Comparison of ENCODE assay signal across 12 cellular contexts in the genomic region with DNA sequence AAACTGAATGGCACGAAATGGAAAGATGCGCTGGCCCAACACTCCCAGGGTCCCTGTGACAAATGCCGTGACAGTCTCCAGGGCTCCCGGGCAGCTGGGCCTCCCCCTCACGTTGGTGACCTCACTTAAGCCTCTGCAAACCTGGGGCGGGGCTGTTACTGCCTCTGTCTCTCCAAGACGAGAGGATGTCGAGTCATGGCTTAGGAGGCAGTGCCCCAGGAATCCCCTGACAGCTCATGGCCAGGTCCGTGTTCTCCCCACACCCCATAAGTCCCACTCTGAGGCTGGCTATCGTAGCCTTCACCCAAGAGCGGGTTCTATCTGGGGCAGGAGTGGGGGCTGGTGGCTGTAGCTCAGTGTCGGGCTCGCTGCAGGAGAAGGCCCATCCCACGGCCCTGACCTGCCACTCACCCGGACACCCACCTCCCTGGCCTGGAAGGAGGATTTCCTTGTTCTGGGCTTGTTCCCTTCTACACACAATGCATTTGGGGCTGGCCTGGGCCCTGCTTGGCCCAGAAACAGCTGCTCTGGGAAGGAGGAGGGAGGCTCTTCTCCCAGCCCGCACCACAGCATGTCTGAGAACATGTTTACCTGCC. TPM values are rescaled to one million over a fixed set of nuclear protein-coding genes. Genes with fewer than 3 reads are reported as not detected.
DNase-seq lines count a peak whose midpoint lies in the region; ATAC-seq and TF ChIP-seq lines count a peak whose summit lies in the region.
"Had no signal": no experiment of that assay in that cellular context is flagged by ENCODE, and none has a peak within 500 bp of the region (broad histone marks: within the 10 kb centered on the region; RNA-seq: fewer than 3 reads in every experiment).

No MANE protein-coding gene starts in this region.

- peaks cover 25% of the 10 kb centered on the region for H3K4me1 Mint-ChIP-seq in activated CD4-positive, alpha-beta memory T cell treated with anti-CD3 and anti-CD28 coated beads for 36 hours (ENCODE audit: low read depth)
- peaks cover 33% of the 10 kb centered on the region for H3K4me1 Mint-ChIP-seq in activated CD4-positive, alpha-beta memory T cell treated with anti-CD3 and anti-CD28 coated beads, Interleukin-2, amount 10 ng/mL, durations not matched to agents 7 days and 5 days
- peaks cover 48% of the 10 kb centered on the region for H3K4me1 Mint-ChIP-seq in chondrocyte (ENCODE audit: low read depth)
- H3K4me1 Mint-ChIP-seq in type B pancreatic cell (ENCODE audit: unreplicated experiment): peaks cover 22% of the 10 kb centered on the region

- peak; percentile 55 for DNase-seq in activated CD4-positive, alpha-beta memory T cell treated with anti-CD3 and anti-CD28 coated beads for 36 hours
- DNase-seq in activated CD4-positive, alpha-beta memory T cell treated with anti-CD3 and anti-CD28 coated beads, Interleukin-2, amount 10 ng/mL, durations not matched to agents 7 days and 5 days: no peak
- no peak for DNase-seq in chondrocyte (ENCODE audit: low spot score)
- DNase-seq in lung (ENCODE audit: low spot score): no peak
- no peak for DNase-seq in type B pancreatic cell (ENCODE audit: extremely low spot score, unreplicated experiment)
- no peak for DNase-seq in iPS-NIHi11 (ENCODE audit: low spot score)
- DNase-seq in activated CD4-positive, alpha-beta T cell treated with anti-CD3 and anti-CD28 coated beads for 48 hours: no peak
- no peak for DNase-seq in pons (ENCODE audit: low spot score)
- DNase-seq: activated CD4-positive, alpha-beta T cell treated with anti-CD3 and anti-CD28 coated beads, Interleukin-2, amount 50 U/mL, for 48 hours; NCI-H1436 treated with DMSO at 0.1 percent for 48 hours; Peyer's patch had no signal

- no peaks in the 10 kb centered on the region for H3K9me3 ChIP-seq in lung (ENCODE audit: control insufficient read depth in 2 of 2, insufficient read depth in 1 of 2, low read length in 1 of 2)
- H3K9me3 ChIP-seq: Peyer's patch had no signal

- POLR2A ChIA-PET in activated CD4-positive, alpha-beta memory T cell treated with anti-CD3 and anti-CD28 coated beads for 36 hours (lab: Charles Lee): interaction anchor here (1.0 kb wide), 1 partner anchor 13 kb away, joined by 3 read pairs; no protein-coding TSS in a partner anchor
- POLR2A ChIA-PET in activated CD4-positive, alpha-beta memory T cell treated with anti-CD3 and anti-CD28 coated beads, Interleukin-2, amount 10 ng/mL, durations not matched to agents 7 days and 5 days (lab: Charles Lee): no interaction called here

- intact Hi-C loops in activated CD4-positive, alpha-beta memory T cell treated with anti-CD3 and anti-CD28 coated beads for 36 hours (cut with micrococcal nuclease): no loop called here

- no peaks in the 10 kb centered on the region for H3K27me3 Mint-ChIP-seq in activated CD4-positive, alpha-beta memory T cell treated with anti-CD3 and anti-CD28 coated beads for 36 hours
- H3K27me3 Mint-ChIP-seq in activated CD4-positive, alpha-beta memory T cell treated with anti-CD3 and anti-CD28 coated beads, Interleukin-2, amount 10 ng/mL, durations not matched to agents 7 days and 5 days: no peaks in the 10 kb centered on the region
- H3K27me3 Mint-ChIP-seq in chondrocyte (ENCODE audit: low read depth) (no peaks in the 10 kb centered on the region), type B pancreatic cell (no peaks in the 10 kb centered on the region)

- peaks cover 2 to 30% of the 10 kb centered on the region in 2 donors for H3K4me1 ChIP-seq in lung (ENCODE audit: control insufficient read depth in 2 of 2, insufficient read depth in 2 of 2, low read length in 2 of 2)

- TF ChIP-seq CTCF in chondrocyte (IDR thresholded peaks at IDR 0.05): no peak
- TF ChIP-seq CTCF in lung (IDR thresholded peaks at IDR 0.05; ENCODE audit: control extremely low read depth, extremely low read depth): no peak
- TF ChIP-seq CTCF in type B pancreatic cell (conservative IDR thresholded peaks at IDR 0.05): no peak

- H3K4me3 ChIP-seq in lung: no peak overlapping the region
- H3K4me3 ChIP-seq: Peyer's patch had no signal

- H3K9me3 Mint-ChIP-seq in activated CD4-positive, alpha-beta memory T cell treated with anti-CD3 and anti-CD28 coated beads for 36 hours: peaks cover 2% of the 10 kb centered on the region
- peaks cover 4% of the 10 kb centered on the region for H3K9me3 Mint-ChIP-seq in activated CD4-positive, alpha-beta memory T cell treated with anti-CD3 and anti-CD28 coated beads, Interleukin-2, amount 10 ng/mL, durations not matched to agents 7 days and 5 days
- peaks cover 4% of the 10 kb centered on the region for H3K9me3 Mint-ChIP-seq in chondrocyte (ENCODE audit: low read depth)
- peaks cover 6% of the 10 kb centered on the region for H3K9me3 Mint-ChIP-seq in type B pancreatic cell

- peak overlapping the region; percentile 38 for H3K27ac Mint-ChIP-seq in activated CD4-positive, alpha-beta memory T cell treated with anti-CD3 and anti-CD28 coated beads for 36 hours
- no peak overlapping the region for H3K27ac Mint-ChIP-seq in activated CD4-positive, alpha-beta memory T cell treated with anti-CD3 and anti-CD28 coated beads, Interleukin-2, amount 10 ng/mL, durations not matched to agents 7 days and 5 days
- H3K27ac Mint-ChIP-seq in chondrocyte (ENCODE audit: unreplicated experiment): peak overlapping the region; percentile 17
- peak overlapping the region; percentile 74 for H3K27ac Mint-ChIP-seq in type B pancreatic cell

- WGBS in lung, 2 donors: 59 to 71% methylated on average over 16 of the region's 16 CpGs

- H3K4me3 Mint-ChIP-seq in activated CD4-positive, alpha-beta memory T cell treated with anti-CD3 and anti-CD28 coated beads for 36 hours: no peak overlapping the region
- no peak overlapping the region for H3K4me3 Mint-ChIP-seq in activated CD4-positive, alpha-beta memory T cell treated with anti-CD3 and anti-CD28 coated beads, Interleukin-2, amount 10 ng/mL, durations not matched to agents 7 days and 5 days
- H3K4me3 Mint-ChIP-seq in chondrocyte (ENCODE audit: unreplicated experiment): no peak overlapping the region
- H3K4me3 Mint-ChIP-seq in type B pancreatic cell: no peak overlapping the region

- CTCF ChIA-PET in activated CD4-positive, alpha-beta memory T cell treated with anti-CD3 and anti-CD28 coated beads for 36 hours (lab: Charles Lee): interaction anchor here (1.3 to 1.5 kb wide), 3 partner anchors 16 to 80 kb away, joined by 3 to 6 read pairs (median 3); no protein-coding TSS in a partner anchor
- CTCF ChIA-PET in activated CD4-positive, alpha-beta memory T cell treated with anti-CD3 and anti-CD28 coated beads, Interleukin-2, amount 10 ng/mL, durations not matched to agents 7 days and 5 days (lab: Charles Lee): no interaction called here

- H3K36me3 Mint-ChIP-seq in activated CD4-positive, alpha-beta memory T cell treated with anti-CD3 and anti-CD28 coated beads for 36 hours: peaks cover 13% of the 10 kb centered on the region
- H3K36me3 Mint-ChIP-seq in activated CD4-positive, alpha-beta memory T cell treated with anti-CD3 and anti-CD28 coated beads, Interleukin-2, amount 10 ng/mL, durations not matched to agents 7 days and 5 days (ENCODE audit: low read depth): peaks cover 16% of the 10 kb centered on the region
- peaks cover 6% of the 10 kb centered on the region for H3K36me3 Mint-ChIP-seq in chondrocyte (ENCODE audit: low read depth)
- H3K36me3 Mint-ChIP-seq in type B pancreatic cell: peaks cover 14% of the 10 kb centered on the region

- ATAC-seq in lung (ENCODE audit: insufficient read depth, low FRiP score): no peak

- peak overlapping the region; percentile 81 to 86 for H3K27ac ChIP-seq in lung (ENCODE audit: low read depth in 1 of 2, low read length in 1 of 2)

- H3K27me3 ChIP-seq in lung (ENCODE audit: control insufficient read depth, insufficient read depth): no peaks in the 10 kb centered on the region
- H3K27me3 ChIP-seq: Peyer's patch had no signal

- no peaks in the 10 kb centered on the region for H3K36me3 ChIP-seq in lung (ENCODE audit: control insufficient read depth in 2 of 2, insufficient read depth in 2 of 2, low read length in 2 of 2)
- H3K36me3 ChIP-seq: Peyer's patch had no signal

RNA-seq across cellular contexts. Expression of gene RPS21, which starts 5.6 kb away (rescaled TPM):
- 1,000 to 10,000 TPM; 2,488 to 2,529 TPM for total RNA-seq in activated CD4-positive, alpha-beta memory T cell treated with anti-CD3 and anti-CD28 coated beads for 36 hours
- 1,000 to 10,000 TPM; 1,751 to 1,764 TPM for total RNA-seq in activated CD4-positive, alpha-beta memory T cell treated with anti-CD3 and anti-CD28 coated beads, Interleukin-2, amount 10 ng/mL, durations not matched to agents 7 days and 5 days
- total RNA-seq in chondrocyte (830 to 911 TPM (median 873 TPM) in 3 replicates), lung (1,000 to 10,000 TPM in 1 of 2 donors, 100 to 1,000 TPM in 1; 222 to 1,251 TPM), type B pancreatic cell (ENCODE audit: low replicate concordance) (1,432 and 1,737 TPM in 2 replicates)
- polyA plus RNA-seq in lung: 1,000 to 10,000 TPM; 4,051 to 4,827 TPM

RNA-seq across cellular contexts. Expression of gene LAMA5, which starts 14.2 kb away (rescaled TPM):
- 1 to 10 TPM in 1 of 2 experiments, under 1 TPM in 1; 0.78 to 1.1 TPM for total RNA-seq in activated CD4-positive, alpha-beta memory T cell treated with anti-CD3 and anti-CD28 coated beads for 36 hours
- under 1 TPM; 0.33 to 0.63 TPM for total RNA-seq in activated CD4-positive, alpha-beta memory T cell treated with anti-CD3 and anti-CD28 coated beads, Interleukin-2, amount 10 ng/mL, durations not matched to agents 7 days and 5 days
- total RNA-seq in chondrocyte (156 to 368 TPM (median 355 TPM) in 3 replicates), lung (100 to 1,000 TPM; 209 to 315 TPM), type B pancreatic cell (ENCODE audit: low replicate concordance) (246 and 611 TPM in 2 replicates)
- 100 to 1,000 TPM; 116 to 279 TPM for polyA plus RNA-seq in lung

RNA-seq across cellular contexts. Expression of gene CABLES2, which starts 25.8 kb away (rescaled TPM):
- total RNA-seq in activated CD4-positive, alpha-beta memory T cell treated with anti-CD3 and anti-CD28 coated beads for 36 hours: 1 to 10 TPM; 7.8 to 8.2 TPM
- total RNA-seq in activated CD4-positive, alpha-beta memory T cell treated with anti-CD3 and anti-CD28 coated beads, Interleukin-2, amount 10 ng/mL, durations not matched to agents 7 days and 5 days: 10 to 100 TPM; 13.2 to 13.7 TPM
- 6.4 to 7.8 TPM (median 6.5 TPM) in 3 replicates for total RNA-seq in chondrocyte
- total RNA-seq in lung: 1 to 10 TPM; 3.5 to 4.4 TPM
- polyA plus RNA-seq in lung: 1 to 10 TPM; 1.9 to 3.7 TPM
- total RNA-seq in type B pancreatic cell (ENCODE audit: low replicate concordance): 11.7 and 18.4 TPM in 2 replicates

RNA-seq across cellular contexts. Expression of gene RBBP8NL, which starts 46.0 kb away (rescaled TPM):
- not detected for total RNA-seq in activated CD4-positive, alpha-beta memory T cell treated with anti-CD3 and anti-CD28 coated beads for 36 hours
- total RNA-seq in activated CD4-positive, alpha-beta memory T cell treated with anti-CD3 and anti-CD28 coated beads, Interleukin-2, amount 10 ng/mL, durations not matched to agents 7 days and 5 days: not detected
- total RNA-seq in chondrocyte: not detected in 3 replicates
- total RNA-seq in lung: 1 to 10 TPM; 1.0 to 1.3 TPM
- polyA plus RNA-seq in lung: 1 to 10 TPM in 1 of 2 donors, under 1 TPM in 1; 0.21 to 1.2 TPM
- total RNA-seq in type B pancreatic cell (ENCODE audit: low replicate concordance): 7.3 and 17.9 TPM in 2 replicates
- total RNA-seq: A673 had no signal

Comparison
In these comparisons a context has a peak if more than half of its experiments do, and no peak if none do; other contexts are left out.
1. RNA of gene LAMA5, which starts 14.2 kb away (total RNA-seq): 156 to 368 TPM in chondrocyte, 209 to 315 TPM in lung and 246 to 611 TPM in type B pancreatic cell; 0.78 to 1.1 TPM in activated CD4-positive, alpha-beta memory T cell treated with anti-CD3 and anti-CD28 coated beads for 36 hours and 0.33 to 0.63 TPM in activated CD4-positive, alpha-beta memory T cell treated with anti-CD3 and anti-CD28 coated beads, Interleukin-2, amount 10 ng/mL, durations not matched to agents 7 days and 5 days; every median in the first group is over 10 times any median in the second.